25 cellular contexts compared by ENCODE assay signal in the genomic region with DNA sequence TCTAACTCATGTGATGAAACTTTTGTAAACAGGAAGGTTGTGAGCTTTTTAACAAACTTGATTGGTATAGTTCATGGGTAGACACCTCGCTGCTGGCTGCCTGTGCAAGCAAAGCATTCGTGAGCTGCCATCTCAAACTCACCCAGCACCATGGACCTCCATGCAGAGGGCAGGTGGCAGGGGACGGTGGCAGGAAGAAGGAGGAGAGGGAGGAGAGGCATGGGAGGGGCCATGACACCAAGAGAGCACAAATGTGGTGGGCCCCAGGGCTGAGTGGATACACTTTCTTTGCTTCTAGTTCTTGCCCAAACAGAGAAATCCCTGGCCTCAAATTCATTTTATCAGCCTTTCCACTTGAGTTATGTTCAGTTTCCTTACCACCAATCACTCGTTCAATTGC. TPM values are rescaled to one million over a fixed set of nuclear protein-coding genes. Genes with fewer than 3 reads are reported as not detected.
"Had no signal": no experiment of that assay in that cellular context is flagged by ENCODE, and none has a peak within 500 bp of the region (broad histone marks: within the 10 kb centered on the region; RNA-seq: fewer than 3 reads in every experiment).

No MANE protein-coding gene starts in this region.

- H3K27me3 Mint-ChIP-seq: naive thymus-derived CD4-positive, alpha-beta T cell; progenitor cell of endocrine pancreas; stimulated activated memory B cell treated with anti-CD40 and anti-IgM and Interleukin-4, amounts not matched to agents 10 μg/mL and 1 μg/mL and 100 μg/mL, for 72 hours had no signal

- H3K9me3 Mint-ChIP-seq: nephron; neural progenitor cell; stimulated activated memory B cell treated with anti-CD40 and anti-IgM and Interleukin-4, amounts not matched to agents 10 μg/mL and 1 μg/mL and 100 μg/mL, for 72 hours had no signal

- H3K4me1 Mint-ChIP-seq: nephron; neural progenitor cell; stimulated activated memory B cell treated with anti-CD40 and anti-IgM and Interleukin-4, amounts not matched to agents 10 μg/mL and 1 μg/mL and 100 μg/mL, for 72 hours had no signal

- H3K9ac ChIP-seq: neural progenitor cell, parathyroid adenoma had no signal

- H3K27ac Mint-ChIP-seq: naive thymus-derived CD4-positive, alpha-beta T cell; nephron; neural progenitor cell; stimulated activated memory B cell treated with anti-CD40 and anti-IgM and Interleukin-4, amounts not matched to agents 10 μg/mL and 1 μg/mL and 100 μg/mL, for 72 hours had no signal

- H3K4me3 ChIP-seq: colonic mucosa, esophagus squamous epithelium, heart right ventricle, neural progenitor cell, right atrium auricular region, testis, tibial artery had no signal

- ATAC-seq: heart right ventricle; left lobe of liver; naive thymus-derived CD4-positive, alpha-beta T cell; sciatic nerve; stimulated activated memory B cell treated with anti-CD40 and anti-IgM and Interleukin-4, amounts not matched to agents 10 μg/mL and 1 μg/mL and 100 μg/mL, for 72 hours; stimulated activated naive CD8-positive, alpha-beta T cell treated with anti-CD3 and anti-CD28 coated beads, Interleukin-15, Interleukin-2, amounts not matched to agents 100 U/mL and 50 U/mL, for 24 hours had no signal

- H3K4me1 ChIP-seq: colonic mucosa, esophagus squamous epithelium, neural progenitor cell, parathyroid adenoma, right atrium auricular region, testis, tibial artery had no signal

- DNase-seq: colonic mucosa; dermis blood vessel endothelial cell; effector memory CD4-positive, alpha-beta T cell; erythroblast; esophagus squamous epithelium; foreskin melanocyte; glutamatergic neuron; heart right ventricle; mesendoderm; midbrain; naive thymus-derived CD4-positive, alpha-beta T cell; stimulated activated CD4-positive, alpha-beta T cell treated with anti-CD3 and anti-CD28 coated beads, Interleukin-2, amount 100 ng/mL, for 24 hours; stimulated activated CD4-positive, alpha-beta T cell treated with anti-CD3 and anti-CD28 coated beads, Interleukin-4, amount 100 ng/mL, for 24 hours; stimulated activated naive CD8-positive, alpha-beta T cell treated with anti-CD3 and anti-CD28 coated beads, Interleukin-15, Interleukin-2, amounts not matched to agents 100 U/mL and 50 U/mL, for 24 hours; substantia nigra; testis; tibial artery had no signal

- H2AFZ ChIP-seq: neural progenitor cell, parathyroid adenoma had no signal

- H3K4me3 Mint-ChIP-seq: naive thymus-derived CD4-positive, alpha-beta T cell; nephron; neural progenitor cell; stimulated activated memory B cell treated with anti-CD40 and anti-IgM and Interleukin-4, amounts not matched to agents 10 μg/mL and 1 μg/mL and 100 μg/mL, for 72 hours had no signal

- H3K9me3 ChIP-seq: colonic mucosa, esophagus squamous epithelium, heart right ventricle, right atrium auricular region, testis, tibial artery had no signal

- H3K4me2 ChIP-seq: neural progenitor cell had no signal

- H3K27ac ChIP-seq: colonic mucosa, esophagus squamous epithelium, neural progenitor cell, parathyroid adenoma, right atrium auricular region, testis, tibial artery had no signal

- H3K27me3 ChIP-seq: colonic mucosa, esophagus squamous epithelium, heart right ventricle, neural progenitor cell, right atrium auricular region, testis, tibial artery had no signal

RNA-seq across cellular contexts. Expression of a gene that starts 59.8 kb away (rescaled TPM):
- polyA plus RNA-seq: naive thymus-derived CD4-positive, alpha-beta T cell had no signal
